In genomic region chr12:24649634-24650033, GRCh38 we compare ENCODE assay signal across 14 cellular contexts.
"Had no signal": no experiment of that assay in that cellular context is flagged by ENCODE, and none has a peak within 500 bp of the region (broad histone marks: within the 10 kb centered on the region; RNA-seq: fewer than 3 reads in every experiment).

No MANE protein-coding gene starts in this region.

- H3K4me3 ChIP-seq: left lung, lower lobe of right lung, sigmoid colon, skin epidermis, tibial artery, upper lobe of left lung, uterus had no signal

- DNase-seq: effector memory CD8-positive, alpha-beta T cell; immature natural killer cell; left lung; lower lobe of right lung; natural killer cell; posterior cingulate gyrus; sigmoid colon; stimulated activated CD4-positive, alpha-beta T cell treated with anti-CD3 and anti-CD28 coated beads, Interleukin-2, amount 100 ng/mL, for 24 hours; tibial artery; upper lobe of left lung; uterus had no signal

- FAIRE-seq: keratinocyte had no signal

- ATAC-seq: effector memory CD8-positive, alpha-beta T cell; foreskin keratinocyte; left lung; lower lobe of right lung; natural killer cell had no signal

- H3K27ac ChIP-seq: foreskin keratinocyte, left lung, lower lobe of right lung, sigmoid colon, skin epidermis, tibial artery, upper lobe of left lung, uterus had no signal

- H3K4me1 ChIP-seq: foreskin keratinocyte, left lung, lower lobe of right lung, sigmoid colon, tibial artery, upper lobe of left lung, uterus had no signal

- H3K9me3 ChIP-seq: left lung, lower lobe of right lung, sigmoid colon, upper lobe of left lung, uterus had no signal

- H3K27me3 ChIP-seq: foreskin keratinocyte, left lung, sigmoid colon, tibial artery, upper lobe of left lung, uterus had no signal

- H3K36me3 ChIP-seq: left lung, lower lobe of right lung, sigmoid colon, tibial artery, upper lobe of left lung, uterus had no signal
